In genomic region chr21:46203203-46203600, GRCh38 we compare ENCODE assay signal across 1 cellular context.
TF ChIP-seq lines count a peak whose summit lies in the region.

No MANE protein-coding gene starts in this region.

TF ChIP-seq in WTC11, 78 proteins besides CTCF, POLR2A, EP300 and RAD21:
- TF ChIP-seq, protein P1, sequence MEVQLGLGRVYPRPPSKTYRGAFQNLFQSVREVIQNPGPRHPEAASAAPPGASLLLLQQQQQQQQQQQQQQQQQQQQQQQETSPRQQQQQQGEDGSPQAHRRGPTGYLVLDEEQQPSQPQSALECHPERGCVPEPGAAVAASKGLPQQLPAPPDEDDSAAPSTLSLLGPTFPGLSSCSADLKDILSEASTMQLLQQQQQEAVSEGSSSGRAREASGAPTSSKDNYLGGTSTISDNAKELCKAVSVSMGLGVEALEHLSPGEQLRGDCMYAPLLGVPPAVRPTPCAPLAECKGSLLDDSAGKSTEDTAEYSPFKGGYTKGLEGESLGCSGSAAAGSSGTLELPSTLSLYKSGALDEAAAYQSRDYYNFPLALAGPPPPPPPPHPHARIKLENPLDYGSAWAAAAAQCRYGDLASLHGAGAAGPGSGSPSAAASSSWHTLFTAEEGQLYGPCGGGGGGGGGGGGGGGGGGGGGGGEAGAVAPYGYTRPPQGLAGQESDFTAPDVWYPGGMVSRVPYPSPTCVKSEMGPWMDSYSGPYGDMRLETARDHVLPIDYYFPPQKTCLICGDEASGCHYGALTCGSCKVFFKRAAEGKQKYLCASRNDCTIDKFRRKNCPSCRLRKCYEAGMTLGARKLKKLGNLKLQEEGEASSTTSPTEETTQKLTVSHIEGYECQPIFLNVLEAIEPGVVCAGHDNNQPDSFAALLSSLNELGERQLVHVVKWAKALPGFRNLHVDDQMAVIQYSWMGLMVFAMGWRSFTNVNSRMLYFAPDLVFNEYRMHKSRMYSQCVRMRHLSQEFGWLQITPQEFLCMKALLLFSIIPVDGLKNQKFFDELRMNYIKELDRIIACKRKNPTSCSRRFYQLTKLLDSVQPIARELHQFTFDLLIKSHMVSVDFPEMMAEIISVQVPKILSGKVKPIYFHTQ (CRISPR knock-in tag; IDR thresholded peaks at IDR 0.05) = no peak
- TF ChIP-seq ATF1 (CRISPR knock-in tag; IDR thresholded peaks at IDR 0.05) (no peak), FOXP4 (CRISPR knock-in tag; IDR thresholded peaks at IDR 0.05) (no peak), EMX1 (CRISPR knock-in tag; IDR thresholded peaks at IDR 0.05) (no peak)
